ENCODE assay signal across 19 cellular contexts in genomic region chr11:134564472-134565200, GRCh38.
"Had no signal": no experiment of that assay in that cellular context is flagged by ENCODE, and none has a peak within 500 bp of the region (broad histone marks: within the 10 kb centered on the region; RNA-seq: fewer than 3 reads in every experiment).

No MANE protein-coding gene starts in this region.

- H3K27ac ChIP-seq: cardiac muscle cell, Peyer's patch, RWPE1 had no signal

- H3K4me3 ChIP-seq: cardiac muscle cell, Peyer's patch had no signal

- H3K27me3 ChIP-seq: cardiac muscle cell, Peyer's patch had no signal

- H3K36me3 ChIP-seq: cardiac muscle cell, Peyer's patch had no signal

- DNase-seq: activated CD4-positive, alpha-beta T cell treated with anti-CD3 and anti-CD28 coated beads for 4 hours; activated naive CD4-positive, alpha-beta T cell treated with Interleukin-2 at 50 U/mL for 16 hours; activated naive CD8-positive, alpha-beta T cell treated with anti-CD3 and anti-CD28 coated beads, Interleukin-2, amount 50 U/mL, for 24 hours; activated T-cell treated with anti-CD3 and anti-CD28 coated beads, Interleukin-2, amount 50 U/mL, for 1 hour; amniotic stem cell; cerebellar nuclear complex; MM.1S; NCI-H1105; NCI-H1436; NCI-H187; NCI-H2081; NCI-H446; NCI-H524; Peyer's patch; SHP77 had no signal

- ATAC-seq: activated CD4-positive, CD25-positive, alpha-beta regulatory T cell treated with anti-CD3 and anti-CD28 coated beads, Interleukin-2, amount 50 U/mL, for 24 hours; activated naive CD4-positive, alpha-beta T cell treated with anti-CD3 and anti-CD28 coated beads, Interleukin-2, amount 50 U/mL, for 72 hours; activated naive CD8-positive, alpha-beta T cell treated with anti-CD3 and anti-CD28 coated beads, Interleukin-2, amount 50 U/mL, for 24 hours had no signal
